In the genomic region with DNA sequence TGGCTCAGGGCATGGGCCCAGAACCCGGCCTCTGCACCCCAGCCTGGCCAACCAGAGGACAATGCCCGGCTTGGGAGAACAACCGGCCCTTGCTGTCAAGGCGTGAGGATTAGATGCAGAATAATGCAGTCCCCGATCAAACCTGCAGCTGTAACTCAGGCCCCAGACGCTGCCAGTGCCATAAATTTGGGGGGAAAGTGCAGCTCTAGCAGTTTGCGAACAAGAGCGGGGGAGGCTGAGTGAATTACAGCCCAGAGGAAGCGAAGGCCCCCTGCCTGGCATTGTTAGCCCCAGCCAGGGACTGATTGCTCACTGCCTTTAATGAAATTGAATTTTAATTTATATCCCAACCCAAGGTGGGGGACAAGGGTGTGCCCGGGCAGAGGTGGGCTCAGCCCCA, we compare ENCODE assay signal across 1 cellular context.
TF ChIP-seq lines count a peak whose summit lies in the region.

No MANE protein-coding gene starts in this region.

TF ChIP-seq in GM23338, 12 proteins besides CTCF, POLR2A, EP300 and RAD21 (continued from another document):
- TF ChIP-seq, protein P1, sequence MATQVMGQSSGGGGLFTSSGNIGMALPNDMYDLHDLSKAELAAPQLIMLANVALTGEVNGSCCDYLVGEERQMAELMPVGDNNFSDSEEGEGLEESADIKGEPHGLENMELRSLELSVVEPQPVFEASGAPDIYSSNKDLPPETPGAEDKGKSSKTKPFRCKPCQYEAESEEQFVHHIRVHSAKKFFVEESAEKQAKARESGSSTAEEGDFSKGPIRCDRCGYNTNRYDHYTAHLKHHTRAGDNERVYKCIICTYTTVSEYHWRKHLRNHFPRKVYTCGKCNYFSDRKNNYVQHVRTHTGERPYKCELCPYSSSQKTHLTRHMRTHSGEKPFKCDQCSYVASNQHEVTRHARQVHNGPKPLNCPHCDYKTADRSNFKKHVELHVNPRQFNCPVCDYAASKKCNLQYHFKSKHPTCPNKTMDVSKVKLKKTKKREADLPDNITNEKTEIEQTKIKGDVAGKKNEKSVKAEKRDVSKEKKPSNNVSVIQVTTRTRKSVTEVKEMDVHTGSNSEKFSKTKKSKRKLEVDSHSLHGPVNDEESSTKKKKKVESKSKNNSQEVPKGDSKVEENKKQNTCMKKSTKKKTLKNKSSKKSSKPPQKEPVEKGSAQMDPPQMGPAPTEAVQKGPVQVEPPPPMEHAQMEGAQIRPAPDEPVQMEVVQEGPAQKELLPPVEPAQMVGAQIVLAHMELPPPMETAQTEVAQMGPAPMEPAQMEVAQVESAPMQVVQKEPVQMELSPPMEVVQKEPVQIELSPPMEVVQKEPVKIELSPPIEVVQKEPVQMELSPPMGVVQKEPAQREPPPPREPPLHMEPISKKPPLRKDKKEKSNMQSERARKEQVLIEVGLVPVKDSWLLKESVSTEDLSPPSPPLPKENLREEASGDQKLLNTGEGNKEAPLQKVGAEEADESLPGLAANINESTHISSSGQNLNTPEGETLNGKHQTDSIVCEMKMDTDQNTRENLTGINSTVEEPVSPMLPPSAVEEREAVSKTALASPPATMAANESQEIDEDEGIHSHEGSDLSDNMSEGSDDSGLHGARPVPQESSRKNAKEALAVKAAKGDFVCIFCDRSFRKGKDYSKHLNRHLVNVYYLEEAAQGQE (IDR thresholded peaks at IDR 0.05; ENCODE audit: unreplicated experiment): no peak
TF ChIP-seq in GM23338: peak in this region for 0.
